In genomic region chr17:66915204-66915611, GRCh38 we compare ENCODE assay signal across 10 cellular contexts. TPM values are rescaled to one million over a fixed set of nuclear protein-coding genes. Genes with fewer than 3 reads are reported as not detected.
A peak's percentile ranks its signal among the peaks of the same experiment; 100 is the strongest.
DNase-seq lines count a peak whose midpoint lies in the region; ATAC-seq and TF ChIP-seq lines count a peak whose summit lies in the region.
"Had no signal": no experiment of that assay in that cellular context is flagged by ENCODE, and none has a peak within 500 bp of the region (broad histone marks: within the 10 kb centered on the region; RNA-seq: fewer than 3 reads in every experiment).

No MANE protein-coding gene starts in this region.

- peak; percentile 17 for TF ChIP-seq CTCF in GM12864 (IDR thresholded peaks at IDR 0.05; ENCODE audit: low read depth, low read length, missing control alignments)
- peak; percentile 5 for TF ChIP-seq CTCF in cardiac fibroblast (IDR thresholded peaks at IDR 0.05; ENCODE audit: low read depth, low read length)

- H3K4me3 ChIP-seq in GM12864 (ENCODE audit: low read depth, low read length) (no peak overlapping the region), cardiac fibroblast (replicated peaks in 1 of 2; ENCODE audit: low read depth in 2 of 2, low read length in 2 of 2) (no peak overlapping the region)
- H3K4me3 ChIP-seq: skin epidermis had no signal

- no peak for TF ChIP-seq POLR2A in erythroblast (IDR thresholded peaks at IDR 0.05; ENCODE audit: low read length)

- DNase-seq in GM12864 (ENCODE audit: low read depth): no peak
- DNase-seq in NCI-H1105 (lab: John Stamatoyannopoulos, UW): peak; percentile 10
- peak; percentile 6 to 14 for DNase-seq in cardiac fibroblast (ENCODE audit: low read depth in 2 of 2)
- peak; percentile 38 for DNase-seq in posterior vena cava (ENCODE audit: low spot score)
- no peak for DNase-seq in erythroblast (lab: John Stamatoyannopoulos, UW)
- no peak for DNase-seq in T-helper 1 cell

- no peak for ATAC-seq in HG02610 (IDR thresholded peaks at IDR 0.05; ENCODE audit: unreplicated experiment)

- intact Hi-C loops in posterior vena cava (cut with DNase I): no loop called here

RNA-seq across cellular contexts. Expression of gene CACNG4, which starts 49.3 kb away (rescaled TPM):
- not detected for total RNA-seq in posterior vena cava
- total RNA-seq: fibroblast of lung, LHCN-M2 had no signal

Comparison
In these comparisons a context has a peak if more than half of its experiments do, and no peak if none do; other contexts are left out.
1. DNase-seq: peak in NCI-H1105 (single experiment), cardiac fibroblast (2 of 2) and posterior vena cava (single experiment); none in GM12864 (single experiment), erythroblast (0 of 2) and T-helper 1 cell (0 of 5).